22 cellular contexts compared by ENCODE assay signal in the genomic region with DNA sequence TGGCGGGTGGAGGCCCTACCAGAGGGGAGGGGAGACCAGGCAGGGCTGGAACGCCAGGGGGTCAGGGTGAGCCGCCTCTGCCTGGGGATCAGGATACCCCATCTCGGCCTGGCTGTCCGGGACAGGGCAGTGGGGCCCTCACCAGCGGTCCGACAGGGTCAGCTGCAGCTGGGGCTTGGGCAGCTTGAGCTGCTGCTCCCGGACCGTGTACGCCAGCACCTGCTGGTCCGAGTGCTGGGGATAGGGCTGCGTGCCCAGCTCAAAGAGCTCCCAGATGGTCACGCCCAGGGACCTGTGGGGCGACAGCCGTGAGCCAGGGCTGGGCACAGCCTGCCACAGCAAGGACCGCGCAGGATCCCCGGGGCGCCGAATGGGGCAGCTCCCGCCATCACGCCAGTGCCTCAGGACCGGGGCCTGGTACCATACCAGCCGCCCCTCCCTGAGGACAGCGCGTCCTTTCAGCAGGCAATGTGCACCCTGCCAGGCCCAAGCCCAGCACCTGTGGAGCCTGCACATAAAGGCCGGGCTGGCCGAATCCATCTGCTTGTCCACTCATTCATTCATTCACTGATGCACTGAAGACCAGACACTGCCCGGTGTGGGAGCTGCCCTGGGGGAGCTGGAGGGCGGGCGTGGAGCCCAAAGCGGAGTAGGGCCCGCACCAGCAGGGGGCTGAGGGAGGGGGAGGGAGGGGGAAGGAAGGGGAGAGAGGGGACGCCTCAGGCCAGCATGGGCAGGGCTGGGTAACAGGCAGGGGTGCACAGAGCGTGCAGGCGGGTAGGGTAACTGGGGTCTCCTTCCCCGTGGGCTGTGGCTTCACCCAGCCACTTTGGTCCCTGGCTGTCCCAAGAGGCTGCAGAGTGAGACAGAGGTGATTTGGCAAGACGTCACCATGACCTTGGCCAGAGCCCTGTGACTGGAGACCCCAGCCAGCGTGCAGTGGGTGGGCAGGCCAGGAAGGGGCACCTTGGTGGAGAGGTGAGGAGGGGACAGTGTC. TPM values are rescaled to one million over a fixed set of nuclear protein-coding genes. Genes with fewer than 3 reads are reported as not detected.
DNase-seq lines count a peak whose midpoint lies in the region; TF ChIP-seq lines count a peak whose summit lies in the region.
"Had no signal": no experiment of that assay in that cellular context is flagged by ENCODE, and none has a peak within 500 bp of the region (broad histone marks: within the 10 kb centered on the region; RNA-seq: fewer than 3 reads in every experiment).

No MANE protein-coding gene starts in this region.

- peaks cover 0 to 2% of the 10 kb centered on the region in 2 experiments; a peak in 1 of 3 replicates for H3K36me3 ChIP-seq in HEK293 (ENCODE audit: control insufficient read depth in 2 of 2, insufficient read depth in 1 of 2, low read length in 2 of 2)
- H3K36me3 ChIP-seq in stomach: peaks cover 0 to 15% (median 2%) of the 10 kb centered on the region in 4 donors
- H3K36me3 ChIP-seq: BLaER1 treated with 17β-estradiol and CSF1 and Interleukin-3, amounts not matched to agents 10 nM and 100 nM had no signal

- no peak for TF ChIP-seq POLR2A in stomach (IDR thresholded peaks at IDR 0.05)

- WGBS in stomach, 5 donors: 60 to 82% (median 79%) methylated on average over 11 to 39 of the region's 39 CpGs

- no peak for TF ChIP-seq CTCF in HEK293 (tag by site-specific recombination; IDR thresholded peaks at IDR 0.05)
- no peak for TF ChIP-seq CTCF in stomach (IDR thresholded peaks at IDR 0.05)

- H3K27me3 ChIP-seq in stomach: peaks cover 0 to 22% (median 0%) of the 10 kb centered on the region in 3 donors

- intact Hi-C loops in stomach (cut with DNase I; ENCODE audit: low total_unique reads): no loop called here

- in situ Hi-C loops in G401 (cut with HindIII; ENCODE audit: low sequenced_read_pairs): no loop called here

- CTCF ChIA-PET in HEK293 (lab: Yijun Ruan, JAX): interaction anchor here (0.6 kb wide), 1 partner anchor 1020 kb away, joined by 3 read pairs; no protein-coding TSS in a partner anchor

- DNase-seq in G401 (ENCODE audit: low spot score) (peak; percentile 86), cerebellum (ENCODE audit: low spot score) (peak; percentile 83), stomach (peak; percentile 57), NCI-H524 (lab: John Stamatoyannopoulos, UW) (no peak), 8988T (no peak), OCI-M1 (lab: John Stamatoyannopoulos, UW) (no peak), HUDEP-2 (lab: John Stamatoyannopoulos, UW; ENCODE audit: unreplicated experiment in 76 of 76) (no peak)
- DNase-seq: CD8-positive, alpha-beta T cell; EL; NCI-H1105; NCI-H146; NCI-H2029; NCI-H226; NCI-H524 treated with DMSO at 0.1 percent for 48 hours; PC-3 had no signal

- H3K4me3 ChIP-seq in HEK293 (ENCODE audit: low read depth, low read length): no peak overlapping the region
- H3K4me3 ChIP-seq in stomach: no peak overlapping the region
- H3K4me3 ChIP-seq: BLaER1 treated with 17β-estradiol and CSF1 and Interleukin-3, amounts not matched to agents 10 nM and 100 nM had no signal

- POLR2A ChIA-PET in HEK293 (lab: Yijun Ruan, JAX): interaction anchor here (0.5 kb wide), 1 partner anchor 924 kb away, joined by 3 read pairs; no protein-coding TSS in a partner anchor

- no peak for TF ChIP-seq EP300 in stomach (IDR thresholded peaks at IDR 0.05)

- H3K4me1 ChIP-seq in HEK293 (ENCODE audit: control insufficient read depth, insufficient read depth, low read length) (no peaks in the 10 kb centered on the region), stomach (peaks cover 13 to 18% (median 15%) of the 10 kb centered on the region in 4 donors)

- no peak overlapping the region for H3K27ac ChIP-seq in HEK293 (ENCODE audit: extremely low read depth, low read depth, low read length)
- H3K27ac ChIP-seq in stomach: no peak overlapping the region
- H3K27ac ChIP-seq: BLaER1 treated with 17β-estradiol and CSF1 and Interleukin-3, amounts not matched to agents 10 nM and 100 nM; HL-60; KMS-11 had no signal

- H3K9me3 ChIP-seq in HEK293 (ENCODE audit: control insufficient read depth, insufficient read depth, low read depth, low read length) (no peaks in the 10 kb centered on the region), stomach (no peaks in the 10 kb centered on the region)
- H3K9me3 ChIP-seq: BLaER1 treated with 17β-estradiol and CSF1 and Interleukin-3, amounts not matched to agents 10 nM and 100 nM had no signal

TF ChIP-seq in HEK293, 187 proteins besides CTCF, POLR2A, EP300 and RAD21:
- peak; percentile 71; the same call in 1 of the 2 replicates for TF ChIP-seq ZNF121 (tag by site-specific recombination; IDR thresholded peaks at IDR 0.05)
- no peak for TF ChIP-seq ZNF555 (tag by site-specific recombination; conservative IDR thresholded peaks at IDR 0.05)
- peak; percentile 49; the same call in 1 of the 2 replicates for TF ChIP-seq ZNF600 (tag by site-specific recombination; IDR thresholded peaks at IDR 0.05)
- peak; percentile 69 for TF ChIP-seq SCRT1 (tag by site-specific recombination; IDR thresholded peaks at IDR 0.05; ENCODE audit: borderline replicate concordance)
- TF ChIP-seq SCRT2 (tag by site-specific recombination; IDR thresholded peaks at IDR 0.05): peak; percentile 73
- TF ChIP-seq ZNF510 (tag by site-specific recombination; IDR thresholded peaks at IDR 0.05; ENCODE audit: insufficient replicate concordance): no peak
TF ChIP-seq in HEK293: peak in this region for 4.

RNA-seq across cellular contexts. Expression of gene PVALEF, which starts 42.0 kb away (rescaled TPM):
- total RNA-seq in G401 (2014; rRNA removed; shearing (Covaris generic)): not detected in 2 replicates
- not detected for total RNA-seq in cerebellum
- not detected for total RNA-seq in stomach
- polyA plus RNA-seq in stomach: not detected
- total RNA-seq: CD8-positive, alpha-beta T cell; H4; HT-29; PC-3; RPMI7951 had no signal

RNA-seq across cellular contexts. Expression of gene AATK, which starts 42.7 kb away (rescaled TPM):
- total RNA-seq in G401 (2014; rRNA removed; shearing (Covaris generic)): 7.5 and 19.0 TPM in 2 replicates
- 7.3 TPM for total RNA-seq in cerebellum
- total RNA-seq in stomach: 10 to 100 TPM in 4 of 5 donors, under 1 TPM in 1; 0.87 to 31.7 (median 10.9) TPM
- polyA plus RNA-seq in stomach: 1 to 10 TPM; 1.7 to 4.1 (median 3.1) TPM
- total RNA-seq: RPMI7951 had no signal

Comparison
In these comparisons a context has a peak if more than half of its experiments do, and no peak if none do; other contexts are left out.
1. DNase-seq: peak in G401 (single experiment), cerebellum (single experiment) and stomach (single experiment); none in NCI-H524 (0 of 2), 8988T (single experiment), OCI-M1 (single experiment) and HUDEP-2 (0 of 76).